In the genomic region with DNA sequence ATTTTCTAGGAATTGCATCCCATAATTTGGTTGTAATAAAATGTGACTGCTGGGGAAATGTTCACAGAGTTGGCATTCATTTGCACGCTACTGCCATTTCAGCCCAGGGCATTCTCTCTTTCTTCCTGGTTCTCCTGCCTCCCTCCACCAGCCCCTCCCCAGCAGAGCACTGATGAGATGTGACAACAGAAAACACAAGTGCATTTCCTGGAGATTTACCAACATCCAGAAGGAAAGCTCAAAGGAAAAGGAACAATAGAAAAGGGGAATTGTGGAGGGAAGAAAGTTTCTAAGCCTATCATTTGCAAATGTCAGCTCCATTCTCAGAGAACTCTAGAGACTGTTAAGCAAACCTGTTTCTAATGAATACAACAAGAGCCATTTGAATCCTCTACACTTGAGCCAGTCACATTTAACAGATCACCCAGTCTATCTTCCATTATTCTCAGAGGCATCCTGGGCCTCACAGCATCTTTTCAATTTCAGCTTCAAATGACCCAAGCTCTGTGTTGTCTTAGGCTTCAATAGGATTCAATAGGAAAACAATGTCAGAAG, we compare ENCODE assay signal across 30 cellular contexts.
"Had no signal": no experiment of that assay in that cellular context is flagged by ENCODE, and none has a peak within 500 bp of the region (broad histone marks: within the 10 kb centered on the region; RNA-seq: fewer than 3 reads in every experiment).

No MANE protein-coding gene starts in this region.

- ATAC-seq: activated CD4-positive, alpha-beta T cell treated with anti-CD3 and anti-CD28 coated beads for 36 hours; activated CD4-positive, CD25-positive, alpha-beta regulatory T cell treated with anti-CD3 and anti-CD28 coated beads, Interleukin-2, amount 50 U/mL, for 24 hours; activated CD8-positive, alpha-beta memory T cell treated with anti-CD3 and anti-CD28 coated beads, Interleukin-2, amount 10 ng/mL, durations not matched to agents 7 days and 5 days; activated naive CD8-positive, alpha-beta T cell treated with anti-CD3 and anti-CD28 coated beads, Interleukin-2, amount 50 U/mL, for 24 hours; K562 had no signal

- H3K27ac Mint-ChIP-seq: activated CD4-positive, alpha-beta memory T cell treated with anti-CD3 and anti-CD28 coated beads for 36 hours; activated CD4-positive, alpha-beta T cell treated with anti-CD3 and anti-CD28 coated beads for 36 hours; activated CD8-positive, alpha-beta memory T cell treated with anti-CD3 and anti-CD28 coated beads, Interleukin-2, amount 10 ng/mL, durations not matched to agents 7 days and 5 days; activated naive CD4-positive, alpha-beta T cell treated with anti-CD3 and anti-CD28 coated beads, Interleukin-2, amount 10 ng/mL, durations not matched to agents 7 days and 5 days; activated naive CD8-positive, alpha-beta T cell; activated naive CD8-positive, alpha-beta T cell treated with anti-CD3 and anti-CD28 coated beads, Interleukin-2, amount 50 U/mL, for 24 hours; brain; T-helper 1 cell treated with Interleukin-12 subunit alpha and Interleukin-12 subunit beta and Interleukin-4 antibody, amounts not matched to agents 30 μg/mL and 1 μg/mL, for 36 hours; T-helper 2 cell treated with Interferon-gamma antibody and Interleukin-4, amounts not matched to agents 5 μg/mL and 100 μg/mL, for 36 hours had no signal

- DNase-seq: activated CD4-positive, alpha-beta memory T cell treated with anti-CD3 and anti-CD28 coated beads for 36 hours; activated CD4-positive, alpha-beta T cell treated with anti-CD3 and anti-CD28 coated beads for 36 hours; activated CD4-positive, alpha-beta T cell treated with anti-CD3 and anti-CD28 coated beads, Interleukin-2, amount 50 U/mL, for 1 hour; activated CD8-positive, alpha-beta memory T cell treated with anti-CD3 and anti-CD28 coated beads for 24 hours; activated CD8-positive, alpha-beta memory T cell treated with anti-CD3 and anti-CD28 coated beads, Interleukin-2, amount 10 ng/mL, durations not matched to agents 7 days and 5 days; activated CD8-positive, alpha-beta memory T cell treated with anti-CD3 and anti-CD28 coated beads, Interleukin-2, amount 50 U/mL, for 48 hours; activated effector memory CD4-positive, alpha-beta T cell treated with Interleukin-2 at 50 U/mL for 16 hours; activated naive CD4-positive, alpha-beta T cell treated with anti-CD3 and anti-CD28 coated beads, Interleukin-2, amount 10 ng/mL, durations not matched to agents 7 days and 5 days; activated naive CD8-positive, alpha-beta T cell treated with anti-CD3 and anti-CD28 coated beads, Interleukin-2, amount 50 U/mL, for 24 hours; activated T-cell treated with anti-CD3 and anti-CD28 coated beads, Interleukin-2, amount 50 U/mL, for 48 hours; anterior cingulate cortex; caudate nucleus; cerebellar nuclear complex; NCI-H1092 treated with DMSO at 0.1 percent for 48 hours; NCI-H1417; NCI-H146; NCI-H1930; NCI-H2081 treated with DMSO at 0.1 percent for 48 hours; NCI-H2171; NCI-H510A; NCI-H526; NCI-H748 treated with DMSO at 0.1 percent for 48 hours; NK-92 treated with Interleukin-12 subunit alpha and Interleukin-12 subunit beta, amount 100 ng/mL, for 24 hours; Right ventricle myocardium superior had no signal

- H3K4me1 Mint-ChIP-seq: activated CD4-positive, alpha-beta T cell treated with anti-CD3 and anti-CD28 coated beads for 36 hours; activated CD8-positive, alpha-beta memory T cell treated with anti-CD3 and anti-CD28 coated beads, Interleukin-2, amount 10 ng/mL, durations not matched to agents 7 days and 5 days; activated naive CD4-positive, alpha-beta T cell treated with anti-CD3 and anti-CD28 coated beads, Interleukin-2, amount 10 ng/mL, durations not matched to agents 7 days and 5 days; activated naive CD8-positive, alpha-beta T cell treated with anti-CD3 and anti-CD28 coated beads, Interleukin-2, amount 50 U/mL, for 24 hours had no signal

- H3K4me3 ChIP-seq: K562 had no signal

- H3K27me3 Mint-ChIP-seq: activated CD4-positive, alpha-beta memory T cell treated with anti-CD3 and anti-CD28 coated beads for 36 hours; activated CD4-positive, alpha-beta T cell treated with anti-CD3 and anti-CD28 coated beads for 36 hours; activated CD8-positive, alpha-beta memory T cell treated with anti-CD3 and anti-CD28 coated beads, Interleukin-2, amount 10 ng/mL, durations not matched to agents 7 days and 5 days; activated naive CD4-positive, alpha-beta T cell treated with anti-CD3 and anti-CD28 coated beads, Interleukin-2, amount 10 ng/mL, durations not matched to agents 7 days and 5 days; activated naive CD8-positive, alpha-beta T cell; activated naive CD8-positive, alpha-beta T cell treated with anti-CD3 and anti-CD28 coated beads, Interleukin-2, amount 50 U/mL, for 24 hours had no signal

- H3K4me3 Mint-ChIP-seq: activated CD4-positive, alpha-beta memory T cell treated with anti-CD3 and anti-CD28 coated beads for 36 hours; activated CD4-positive, alpha-beta T cell treated with anti-CD3 and anti-CD28 coated beads for 36 hours; activated CD8-positive, alpha-beta memory T cell treated with anti-CD3 and anti-CD28 coated beads, Interleukin-2, amount 10 ng/mL, durations not matched to agents 7 days and 5 days; activated naive CD4-positive, alpha-beta T cell treated with anti-CD3 and anti-CD28 coated beads, Interleukin-2, amount 10 ng/mL, durations not matched to agents 7 days and 5 days; activated naive CD8-positive, alpha-beta T cell; activated naive CD8-positive, alpha-beta T cell treated with anti-CD3 and anti-CD28 coated beads, Interleukin-2, amount 50 U/mL, for 24 hours; brain; T-helper 1 cell treated with Interleukin-12 subunit alpha and Interleukin-12 subunit beta and Interleukin-4 antibody, amounts not matched to agents 30 μg/mL and 1 μg/mL, for 36 hours; T-helper 2 cell treated with Interferon-gamma antibody and Interleukin-4, amounts not matched to agents 5 μg/mL and 100 μg/mL, for 36 hours had no signal

- H3K36me3 Mint-ChIP-seq: activated CD4-positive, alpha-beta memory T cell treated with anti-CD3 and anti-CD28 coated beads for 36 hours; activated CD8-positive, alpha-beta memory T cell treated with anti-CD3 and anti-CD28 coated beads, Interleukin-2, amount 10 ng/mL, durations not matched to agents 7 days and 5 days; activated naive CD4-positive, alpha-beta T cell treated with anti-CD3 and anti-CD28 coated beads, Interleukin-2, amount 10 ng/mL, durations not matched to agents 7 days and 5 days; activated naive CD8-positive, alpha-beta T cell; brain had no signal
